10 cellular contexts compared by ENCODE assay signal in genomic region chr1:156118175-156118868, GRCh38. TPM values are rescaled to one million over a fixed set of nuclear protein-coding genes. Genes with fewer than 3 reads are reported as not detected.
DNase-seq lines count a peak whose midpoint lies in the region; ATAC-seq and TF ChIP-seq lines count a peak whose summit lies in the region.
"Had no signal": no experiment of that assay in that cellular context is flagged by ENCODE, and none has a peak within 500 bp of the region (broad histone marks: within the 10 kb centered on the region; RNA-seq: fewer than 3 reads in every experiment).

No MANE protein-coding gene starts in this region.

- no peaks in the 10 kb centered on the region for H3K36me3 ChIP-seq in mucosa of descending colon (ENCODE audit: low read depth)

- no peak for ATAC-seq in Right ventricle myocardium inferior
- ATAC-seq in effector memory CD8-positive, alpha-beta T cell (replicated peaks): no peak
- peak; percentile 52 for ATAC-seq in mucosa of descending colon
- no peak for ATAC-seq in HG03280 (IDR thresholded peaks at IDR 0.05; ENCODE audit: unreplicated experiment)
- ATAC-seq in GM21390 (IDR thresholded peaks at IDR 0.05; ENCODE audit: unreplicated experiment): no peak

- no peak overlapping the region for H3K4me3 ChIP-seq in mucosa of descending colon

- H3K36me3 Mint-ChIP-seq in effector memory CD8-positive, alpha-beta T cell (ENCODE audit: insufficient read depth): peaks cover 94% of the 10 kb centered on the region

- H3K27ac Mint-ChIP-seq in effector memory CD8-positive, alpha-beta T cell: peak overlapping the region; percentile 73 to 98

- H3K9me3 ChIP-seq in mucosa of descending colon: no peaks in the 10 kb centered on the region

- peaks cover 6 to 7% of the 10 kb centered on the region in 2 donors for H3K27me3 Mint-ChIP-seq in effector memory CD8-positive, alpha-beta T cell

- peaks cover 65% of the 10 kb centered on the region for H3K4me1 ChIP-seq in mucosa of descending colon (ENCODE audit: low read depth)

- intact Hi-C loops in Right ventricle myocardium inferior (cut with DNase I): no loop called here
- intact Hi-C loops in cardiac septum (cut with DNase I): no loop called here
- intact Hi-C loops in mucosa of descending colon (cut with DNase I, micrococcal nuclease): no loop called here

- peak; percentile 82 for DNase-seq in Right ventricle myocardium inferior (ENCODE audit: missing footprints)
- no peak for DNase-seq in cardiac septum (ENCODE audit: low spot score)
- no peak for DNase-seq in effector memory CD8-positive, alpha-beta T cell
- peak; percentile 84 to 88 (median 88) for DNase-seq in mucosa of descending colon
- no peak for DNase-seq in NCI-H82 treated with DMSO at 0.1 percent for 48 hours (lab: John Stamatoyannopoulos, UW; ENCODE audit: unreplicated experiment)
- DNase-seq in stimulated activated CD4-positive, alpha-beta T cell treated with anti-CD3 and anti-CD28 coated beads, Interleukin-12 subunit alpha, Interleukin-12 subunit beta, amount 100 ng/mL, for 4 hours: no peak
- DNase-seq: DMS79, NCI-H510A treated with DMSO at 0.1 percent for 48 hours had no signal

- H3K9me3 Mint-ChIP-seq in effector memory CD8-positive, alpha-beta T cell: no peaks in the 10 kb centered on the region

- H3K4me3 Mint-ChIP-seq in effector memory CD8-positive, alpha-beta T cell: peak overlapping the region; percentile 96 to 98

- no peak for TF ChIP-seq CTCF in mucosa of descending colon (IDR thresholded peaks at IDR 0.05)

- peaks cover 43 to 51% of the 10 kb centered on the region in 2 donors for H3K4me1 Mint-ChIP-seq in effector memory CD8-positive, alpha-beta T cell (ENCODE audit: low read depth in 2 of 2)

RNA-seq across cellular contexts. Expression of gene LMNA, which starts 3.8 kb away (rescaled TPM):
- total RNA-seq in Right ventricle myocardium inferior (288 TPM), cardiac septum (298 TPM), mucosa of descending colon (100 to 1,000 TPM; 263 to 334 (median 308) TPM)

RNA-seq across cellular contexts. Expression of gene SEMA4A, which starts 35.1 kb away (rescaled TPM):
- total RNA-seq in Right ventricle myocardium inferior (2.2 TPM), cardiac septum (2.7 TPM), mucosa of descending colon (1 to 10 TPM; 2.1 to 7.6 (median 5.5) TPM)

RNA-seq across cellular contexts. Expression of gene MEX3A, which starts 36.1 kb away (rescaled TPM):
- total RNA-seq in Right ventricle myocardium inferior: 0.24 TPM
- total RNA-seq in cardiac septum: 0.24 TPM
- total RNA-seq in mucosa of descending colon: 1 to 10 TPM in 1 of 3 donors, under 1 TPM in 2; 0.32 to 2.5 (median 0.66) TPM

RNA-seq across cellular contexts. Expression of gene RAB25, which starts 57.4 kb away (rescaled TPM):
- not detected for total RNA-seq in Right ventricle myocardium inferior
- total RNA-seq in cardiac septum: not detected
- 100 to 1,000 TPM in 2 of 3 donors, 10 to 100 TPM in 1; 85.1 to 242 (median 158) TPM for total RNA-seq in mucosa of descending colon

Comparison
In these comparisons a context has a peak if more than half of its experiments do, and no peak if none do; other contexts are left out.
1. DNase-seq: peak in Right ventricle myocardium inferior (single experiment) and mucosa of descending colon (3 of 3); none in cardiac septum (single experiment), effector memory CD8-positive, alpha-beta T cell (0 of 3), NCI-H82 treated with DMSO at 0.1 percent for 48 hours (single experiment) and stimulated activated CD4-positive, alpha-beta T cell treated with anti-CD3 and anti-CD28 coated beads, Interleukin-12 subunit alpha, Interleukin-12 subunit beta, amount 100 ng/mL, for 4 hours (single experiment).